In the genomic region with DNA sequence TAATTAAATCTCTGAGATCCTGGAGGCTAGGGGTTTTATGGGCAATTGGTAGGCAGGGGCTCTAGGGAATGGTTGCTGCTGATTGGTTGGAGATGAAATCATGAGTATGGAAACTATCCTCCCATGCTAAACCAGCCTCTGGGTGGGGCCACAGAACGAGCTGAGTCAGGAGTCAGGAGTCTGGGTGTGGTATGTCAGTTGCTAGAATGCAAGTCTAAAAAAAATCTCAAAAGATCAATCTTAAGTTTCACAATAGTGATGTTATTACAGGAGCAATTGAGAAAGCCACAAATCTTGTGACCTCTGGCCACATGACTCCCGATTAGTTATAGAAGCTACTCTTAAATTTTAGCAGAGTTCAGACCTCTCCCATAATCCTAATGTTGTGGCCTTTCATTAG, we compare ENCODE assay signal across 2 cellular contexts.
A peak's percentile ranks its signal among the peaks of the same experiment; 100 is the strongest.
TF ChIP-seq lines count a peak whose summit lies in the region.

No MANE protein-coding gene starts in this region.

TF ChIP-seq in HCT116, 20 proteins besides CTCF, POLR2A, EP300 and RAD21:
- TF ChIP-seq, protein P1, sequence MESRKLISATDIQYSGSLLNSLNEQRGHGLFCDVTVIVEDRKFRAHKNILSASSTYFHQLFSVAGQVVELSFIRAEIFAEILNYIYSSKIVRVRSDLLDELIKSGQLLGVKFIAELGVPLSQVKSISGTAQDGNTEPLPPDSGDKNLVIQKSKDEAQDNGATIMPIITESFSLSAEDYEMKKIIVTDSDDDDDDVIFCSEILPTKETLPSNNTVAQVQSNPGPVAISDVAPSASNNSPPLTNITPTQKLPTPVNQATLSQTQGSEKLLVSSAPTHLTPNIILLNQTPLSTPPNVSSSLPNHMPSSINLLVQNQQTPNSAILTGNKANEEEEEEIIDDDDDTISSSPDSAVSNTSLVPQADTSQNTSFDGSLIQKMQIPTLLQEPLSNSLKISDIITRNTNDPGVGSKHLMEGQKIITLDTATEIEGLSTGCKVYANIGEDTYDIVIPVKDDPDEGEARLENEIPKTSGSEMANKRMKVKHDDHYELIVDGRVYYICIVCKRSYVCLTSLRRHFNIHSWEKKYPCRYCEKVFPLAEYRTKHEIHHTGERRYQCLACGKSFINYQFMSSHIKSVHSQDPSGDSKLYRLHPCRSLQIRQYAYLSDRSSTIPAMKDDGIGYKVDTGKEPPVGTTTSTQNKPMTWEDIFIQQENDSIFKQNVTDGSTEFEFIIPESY (IDR thresholded peaks at IDR 0.05; ENCODE audit: extremely low read depth, insufficient replicate concordance, low read length), result no peak
- TF ChIP-seq CBX3 (IDR thresholded peaks at IDR 0.05; ENCODE audit: low read depth) (no peak), FOSL1 (IDR thresholded peaks at IDR 0.05; ENCODE audit: low read depth) (no peak), YY1 (IDR thresholded peaks at IDR 0.05; ENCODE audit: extremely low read depth, insufficient replicate concordance, low read depth, low read length) (no peak), TCF7L2 (IDR thresholded peaks at IDR 0.05; ENCODE audit: borderline replicate concordance, extremely low read depth, insufficient read depth, insufficient read length) (no peak), ZNF274 (IDR thresholded peaks at IDR 0.05; ENCODE audit: low read depth, low read length) (no peak), EGR1 (IDR thresholded peaks at IDR 0.05; ENCODE audit: low read depth) (no peak), SIN3A (IDR thresholded peaks at IDR 0.05; ENCODE audit: low read depth) (no peak), JUND (IDR thresholded peaks at IDR 0.05) (no peak)

TF ChIP-seq in K562, 482 proteins besides CTCF, POLR2A, EP300 and RAD21 (continued from another document and continues in another):
- TF ChIP-seq, protein P2, sequence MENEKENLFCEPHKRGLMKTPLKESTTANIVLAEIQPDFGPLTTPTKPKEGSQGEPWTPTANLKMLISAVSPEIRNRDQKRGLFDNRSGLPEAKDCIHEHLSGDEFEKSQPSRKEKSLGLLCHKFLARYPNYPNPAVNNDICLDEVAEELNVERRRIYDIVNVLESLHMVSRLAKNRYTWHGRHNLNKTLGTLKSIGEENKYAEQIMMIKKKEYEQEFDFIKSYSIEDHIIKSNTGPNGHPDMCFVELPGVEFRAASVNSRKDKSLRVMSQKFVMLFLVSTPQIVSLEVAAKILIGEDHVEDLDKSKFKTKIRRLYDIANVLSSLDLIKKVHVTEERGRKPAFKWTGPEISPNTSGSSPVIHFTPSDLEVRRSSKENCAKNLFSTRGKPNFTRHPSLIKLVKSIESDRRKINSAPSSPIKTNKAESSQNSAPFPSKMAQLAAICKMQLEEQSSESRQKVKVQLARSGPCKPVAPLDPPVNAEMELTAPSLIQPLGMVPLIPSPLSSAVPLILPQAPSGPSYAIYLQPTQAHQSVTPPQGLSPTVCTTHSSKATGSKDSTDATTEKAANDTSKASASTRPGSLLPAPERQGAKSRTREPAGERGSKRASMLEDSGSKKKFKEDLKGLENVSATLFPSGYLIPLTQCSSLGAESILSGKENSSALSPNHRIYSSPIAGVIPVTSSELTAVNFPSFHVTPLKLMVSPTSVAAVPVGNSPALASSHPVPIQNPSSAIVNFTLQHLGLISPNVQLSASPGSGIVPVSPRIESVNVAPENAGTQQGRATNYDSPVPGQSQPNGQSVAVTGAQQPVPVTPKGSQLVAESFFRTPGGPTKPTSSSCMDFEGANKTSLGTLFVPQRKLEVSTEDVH (IDR thresholded peaks at IDR 0.05; ENCODE audit: low read depth, partially characterized antibody), result no peak
- TF ChIP-seq COPS2 (conservative IDR thresholded peaks at IDR 0.05), result no peak
- TF ChIP-seq, protein P3, sequence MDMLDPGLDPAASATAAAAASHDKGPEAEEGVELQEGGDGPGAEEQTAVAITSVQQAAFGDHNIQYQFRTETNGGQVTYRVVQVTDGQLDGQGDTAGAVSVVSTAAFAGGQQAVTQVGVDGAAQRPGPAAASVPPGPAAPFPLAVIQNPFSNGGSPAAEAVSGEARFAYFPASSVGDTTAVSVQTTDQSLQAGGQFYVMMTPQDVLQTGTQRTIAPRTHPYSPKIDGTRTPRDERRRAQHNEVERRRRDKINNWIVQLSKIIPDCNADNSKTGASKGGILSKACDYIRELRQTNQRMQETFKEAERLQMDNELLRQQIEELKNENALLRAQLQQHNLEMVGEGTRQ (CRISPR knock-in tag; IDR thresholded peaks at IDR 0.05), result no peak
- TF ChIP-seq TAF1 (IDR thresholded peaks at IDR 0.05; ENCODE audit: control insufficient read depth, extremely low read depth, insufficient read depth, low read length, severe bottlenecking), result no peak
- 0 out of 2 replicates have a peak, but pooled peaks have one; percentile 26 for TF ChIP-seq MAFG (tag; conservative IDR thresholded peaks at IDR 0.05)
- TF ChIP-seq SMARCC2 (IDR thresholded peaks at IDR 0.05; ENCODE audit: low read depth), result no peak
- TF ChIP-seq CREM (IDR thresholded peaks at IDR 0.05; ENCODE audit: low read depth), result no peak
- peak; percentile 57; the same call in 1 of the 2 replicates for TF ChIP-seq MAFK (IDR thresholded peaks at IDR 0.05; ENCODE audit: low read length)
- peak; percentile 69; the same call in 1 of the 2 replicates for TF ChIP-seq CEBPB (tag; IDR thresholded peaks at IDR 0.05)
- TF ChIP-seq HDAC2 (IDR thresholded peaks at IDR 0.05), result no peak
- TF ChIP-seq HNRNPH1 (optimal IDR thresholded peaks at IDR 0.05; ENCODE audit: low read depth, low read length), result no peak
- no peak for TF ChIP-seq HOXB6 (CRISPR knock-in tag; IDR thresholded peaks at IDR 0.05; ENCODE audit: borderline replicate concordance)
- TF ChIP-seq NFYB (IDR thresholded peaks at IDR 0.05; ENCODE audit: extremely low read depth, insufficient read length), result peak; percentile 4
- TF ChIP-seq RUNX1 (IDR thresholded peaks at IDR 0.05; ENCODE audit: low read depth), result no peak
- TF ChIP-seq, protein P4, sequence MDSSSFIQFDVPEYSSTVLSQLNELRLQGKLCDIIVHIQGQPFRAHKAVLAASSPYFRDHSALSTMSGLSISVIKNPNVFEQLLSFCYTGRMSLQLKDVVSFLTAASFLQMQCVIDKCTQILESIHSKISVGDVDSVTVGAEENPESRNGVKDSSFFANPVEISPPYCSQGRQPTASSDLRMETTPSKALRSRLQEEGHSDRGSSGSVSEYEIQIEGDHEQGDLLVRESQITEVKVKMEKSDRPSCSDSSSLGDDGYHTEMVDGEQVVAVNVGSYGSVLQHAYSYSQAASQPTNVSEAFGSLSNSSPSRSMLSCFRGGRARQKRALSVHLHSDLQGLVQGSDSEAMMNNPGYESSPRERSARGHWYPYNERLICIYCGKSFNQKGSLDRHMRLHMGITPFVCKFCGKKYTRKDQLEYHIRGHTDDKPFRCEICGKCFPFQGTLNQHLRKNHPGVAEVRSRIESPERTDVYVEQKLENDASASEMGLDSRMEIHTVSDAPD (CRISPR knock-in tag; IDR thresholded peaks at IDR 0.05), result no peak
- no peak for TF ChIP-seq ZFX (CRISPR knock-in tag; IDR thresholded peaks at IDR 0.05)
- TF ChIP-seq, protein P5, sequence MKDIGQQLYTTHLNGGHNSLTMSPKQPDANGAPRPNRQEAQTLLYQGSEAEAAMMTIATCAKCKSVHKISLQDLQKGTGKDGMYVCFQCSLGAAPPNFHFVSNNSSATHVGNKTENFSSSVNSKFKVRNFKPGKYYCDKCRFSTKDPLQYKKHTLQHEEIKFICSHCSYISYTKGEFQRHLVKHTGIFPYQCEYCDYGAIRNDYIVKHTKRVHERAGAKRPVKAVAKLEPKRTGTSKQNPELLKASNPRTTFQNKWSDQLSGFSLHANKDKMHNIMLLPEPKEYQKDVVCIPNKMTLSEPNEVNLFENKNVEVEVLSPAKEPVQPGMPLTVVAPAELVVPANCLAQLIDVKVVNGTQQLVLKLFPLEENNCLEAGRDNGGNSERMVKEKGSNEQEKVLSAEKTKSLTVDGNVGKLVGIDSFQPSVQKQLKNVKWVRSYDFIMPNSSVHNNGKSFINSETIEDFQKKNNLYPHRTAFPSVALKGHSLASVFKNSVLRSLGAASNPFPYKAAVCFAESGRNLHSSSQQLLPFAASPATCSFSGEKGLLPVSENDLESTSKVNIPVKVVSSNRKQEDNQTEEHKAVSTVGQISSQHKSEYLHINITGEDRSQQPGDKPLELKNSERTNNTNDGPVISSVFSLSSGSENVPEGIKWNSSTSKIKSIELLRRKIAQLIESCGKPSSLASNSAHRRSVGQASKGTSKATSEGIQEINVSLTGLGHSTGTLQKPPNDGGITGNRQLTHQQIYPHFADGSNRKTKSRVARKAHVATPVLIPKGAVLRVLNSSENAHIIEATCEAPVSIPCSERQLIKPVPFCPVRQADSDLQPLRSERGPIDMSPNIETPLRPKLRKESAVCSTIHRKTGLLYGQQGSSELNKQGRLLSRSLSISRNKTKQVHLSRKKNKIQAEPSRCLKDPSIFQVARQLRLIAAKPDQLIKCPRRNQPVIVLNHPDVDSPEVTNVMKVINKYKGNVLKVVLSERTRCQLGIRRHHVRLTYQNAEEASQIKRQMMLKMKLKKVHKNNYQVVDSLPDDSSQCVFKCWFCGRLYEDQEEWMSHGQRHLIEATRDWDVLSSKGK (CRISPR knock-in tag; IDR thresholded peaks at IDR 0.05), result no peak
- TF ChIP-seq, protein P6, sequence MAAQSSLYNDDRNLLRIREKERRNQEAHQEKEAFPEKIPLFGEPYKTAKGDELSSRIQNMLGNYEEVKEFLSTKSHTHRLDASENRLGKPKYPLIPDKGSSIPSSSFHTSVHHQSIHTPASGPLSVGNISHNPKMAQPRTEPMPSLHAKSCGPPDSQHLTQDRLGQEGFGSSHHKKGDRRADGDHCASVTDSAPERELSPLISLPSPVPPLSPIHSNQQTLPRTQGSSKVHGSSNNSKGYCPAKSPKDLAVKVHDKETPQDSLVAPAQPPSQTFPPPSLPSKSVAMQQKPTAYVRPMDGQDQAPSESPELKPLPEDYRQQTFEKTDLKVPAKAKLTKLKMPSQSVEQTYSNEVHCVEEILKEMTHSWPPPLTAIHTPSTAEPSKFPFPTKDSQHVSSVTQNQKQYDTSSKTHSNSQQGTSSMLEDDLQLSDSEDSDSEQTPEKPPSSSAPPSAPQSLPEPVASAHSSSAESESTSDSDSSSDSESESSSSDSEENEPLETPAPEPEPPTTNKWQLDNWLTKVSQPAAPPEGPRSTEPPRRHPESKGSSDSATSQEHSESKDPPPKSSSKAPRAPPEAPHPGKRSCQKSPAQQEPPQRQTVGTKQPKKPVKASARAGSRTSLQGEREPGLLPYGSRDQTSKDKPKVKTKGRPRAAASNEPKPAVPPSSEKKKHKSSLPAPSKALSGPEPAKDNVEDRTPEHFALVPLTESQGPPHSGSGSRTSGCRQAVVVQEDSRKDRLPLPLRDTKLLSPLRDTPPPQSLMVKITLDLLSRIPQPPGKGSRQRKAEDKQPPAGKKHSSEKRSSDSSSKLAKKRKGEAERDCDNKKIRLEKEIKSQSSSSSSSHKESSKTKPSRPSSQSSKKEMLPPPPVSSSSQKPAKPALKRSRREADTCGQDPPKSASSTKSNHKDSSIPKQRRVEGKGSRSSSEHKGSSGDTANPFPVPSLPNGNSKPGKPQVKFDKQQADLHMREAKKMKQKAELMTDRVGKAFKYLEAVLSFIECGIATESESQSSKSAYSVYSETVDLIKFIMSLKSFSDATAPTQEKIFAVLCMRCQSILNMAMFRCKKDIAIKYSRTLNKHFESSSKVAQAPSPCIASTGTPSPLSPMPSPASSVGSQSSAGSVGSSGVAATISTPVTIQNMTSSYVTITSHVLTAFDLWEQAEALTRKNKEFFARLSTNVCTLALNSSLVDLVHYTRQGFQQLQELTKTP (IDR thresholded peaks at IDR 0.05; ENCODE audit: low read depth in 1 of 2, partially characterized antibody in 2 of 2), result no peak
- TF ChIP-seq NFIC (IDR thresholded peaks at IDR 0.05), result no peak
- no peak for TF ChIP-seq TGIF2 (CRISPR knock-in tag; IDR thresholded peaks at IDR 0.05)
- TF ChIP-seq, protein P7, sequence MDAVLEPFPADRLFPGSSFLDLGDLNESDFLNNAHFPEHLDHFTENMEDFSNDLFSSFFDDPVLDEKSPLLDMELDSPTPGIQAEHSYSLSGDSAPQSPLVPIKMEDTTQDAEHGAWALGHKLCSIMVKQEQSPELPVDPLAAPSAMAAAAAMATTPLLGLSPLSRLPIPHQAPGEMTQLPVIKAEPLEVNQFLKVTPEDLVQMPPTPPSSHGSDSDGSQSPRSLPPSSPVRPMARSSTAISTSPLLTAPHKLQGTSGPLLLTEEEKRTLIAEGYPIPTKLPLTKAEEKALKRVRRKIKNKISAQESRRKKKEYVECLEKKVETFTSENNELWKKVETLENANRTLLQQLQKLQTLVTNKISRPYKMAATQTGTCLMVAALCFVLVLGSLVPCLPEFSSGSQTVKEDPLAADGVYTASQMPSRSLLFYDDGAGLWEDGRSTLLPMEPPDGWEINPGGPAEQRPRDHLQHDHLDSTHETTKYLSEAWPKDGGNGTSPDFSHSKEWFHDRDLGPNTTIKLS (IDR thresholded peaks at IDR 0.05; ENCODE audit: borderline replicate concordance, low read depth), result no peak
- no peak for TF ChIP-seq TBP (optimal IDR thresholded peaks at IDR 0.05; ENCODE audit: low read depth, low read length)
- TF ChIP-seq ATF1 (CRISPR knock-in tag; IDR thresholded peaks at IDR 0.05), result no peak
- TF ChIP-seq ATF1 (tag; IDR thresholded peaks at IDR 0.05), result no peak
- TF ChIP-seq, protein P8, sequence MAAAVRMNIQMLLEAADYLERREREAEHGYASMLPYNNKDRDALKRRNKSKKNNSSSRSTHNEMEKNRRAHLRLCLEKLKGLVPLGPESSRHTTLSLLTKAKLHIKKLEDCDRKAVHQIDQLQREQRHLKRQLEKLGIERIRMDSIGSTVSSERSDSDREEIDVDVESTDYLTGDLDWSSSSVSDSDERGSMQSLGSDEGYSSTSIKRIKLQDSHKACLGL (CRISPR knock-in tag; IDR thresholded peaks at IDR 0.05; ENCODE audit: borderline replicate concordance, poor library complexity, severe bottlenecking), result no peak
- TF ChIP-seq POLR2H (tag; IDR thresholded peaks at IDR 0.05; ENCODE audit: low read depth), result no peak
- TF ChIP-seq RBM14 (IDR thresholded peaks at IDR 0.05; ENCODE audit: borderline replicate concordance, insufficient read depth, low read depth, low read length), result no peak
- TF ChIP-seq SIN3A (IDR thresholded peaks at IDR 0.05; ENCODE audit: borderline replicate concordance in 2 of 2, control insufficient read depth in 1 of 2, low read depth in 2 of 2, low read length in 2 of 2), result no peak
- no peak for TF ChIP-seq MYC (IDR thresholded peaks at IDR 0.05; ENCODE audit: low read depth, low read length)
- TF ChIP-seq MYC (CRISPR knock-in tag; IDR thresholded peaks at IDR 0.05; ENCODE audit: borderline replicate concordance, low read depth), result no peak
- TF ChIP-seq ZNF77 (CRISPR knock-in tag; IDR thresholded peaks at IDR 0.05), result no peak
- TF ChIP-seq RNF2 (IDR thresholded peaks at IDR 0.05), result no peak
- TF ChIP-seq, protein P9, sequence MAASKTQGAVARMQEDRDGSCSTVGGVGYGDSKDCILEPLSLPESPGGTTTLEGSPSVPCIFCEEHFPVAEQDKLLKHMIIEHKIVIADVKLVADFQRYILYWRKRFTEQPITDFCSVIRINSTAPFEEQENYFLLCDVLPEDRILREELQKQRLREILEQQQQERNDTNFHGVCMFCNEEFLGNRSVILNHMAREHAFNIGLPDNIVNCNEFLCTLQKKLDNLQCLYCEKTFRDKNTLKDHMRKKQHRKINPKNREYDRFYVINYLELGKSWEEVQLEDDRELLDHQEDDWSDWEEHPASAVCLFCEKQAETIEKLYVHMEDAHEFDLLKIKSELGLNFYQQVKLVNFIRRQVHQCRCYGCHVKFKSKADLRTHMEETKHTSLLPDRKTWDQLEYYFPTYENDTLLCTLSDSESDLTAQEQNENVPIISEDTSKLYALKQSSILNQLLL (CRISPR knock-in tag; IDR thresholded peaks at IDR 0.05; ENCODE audit: borderline replicate concordance), result no peak
- no peak for TF ChIP-seq SP1 (CRISPR knock-in tag; IDR thresholded peaks at IDR 0.05)
- no peak for TF ChIP-seq NR1H2 (CRISPR knock-in tag; IDR thresholded peaks at IDR 0.05)
- TF ChIP-seq HDAC1 (IDR thresholded peaks at IDR 0.05), result no peak
- no peak for TF ChIP-seq BRD9 (IDR thresholded peaks at IDR 0.05; ENCODE audit: low read depth, partially characterized antibody)
- TF ChIP-seq CBFB (CRISPR knock-in tag; IDR thresholded peaks at IDR 0.05), result no peak
